In genomic region chr21:42124826-42125570, GRCh38 we compare ENCODE assay signal across 22 cellular contexts. TPM values are rescaled to one million over a fixed set of nuclear protein-coding genes. Genes with fewer than 3 reads are reported as not detected.
DNase-seq lines count a peak whose midpoint lies in the region; ATAC-seq, FAIRE-seq and TF ChIP-seq lines count a peak whose summit lies in the region.
"Had no signal": no experiment of that assay in that cellular context is flagged by ENCODE, and none has a peak within 500 bp of the region (broad histone marks: within the 10 kb centered on the region; RNA-seq: fewer than 3 reads in every experiment).

No MANE protein-coding gene starts in this region.

- H4K8ac ChIP-seq in H1 (ENCODE audit: extremely low read depth, insufficient read depth, low read length): peak overlapping the region; percentile 53

- H4K5ac ChIP-seq in H1 (ENCODE audit: insufficient read length, low read depth, low read length): no peak overlapping the region

- no peak overlapping the region for H3K18ac ChIP-seq in H1 (ENCODE audit: extremely low read depth, low read length)

- H4K20me1 ChIP-seq in OCI-LY1 (ENCODE audit: insufficient read depth, low read length): no peaks in the 10 kb centered on the region
- peaks cover 0 to 6% of the 10 kb centered on the region in 2 experiments for H4K20me1 ChIP-seq in H1 (replicated peaks in 1 of 2; ENCODE audit: control insufficient read depth in 1 of 2, insufficient read depth in 2 of 2, low read length in 2 of 2)

- H3K4me2 ChIP-seq in OCI-LY1 (ENCODE audit: low read length) (peak overlapping the region; percentile 82), H1 (ENCODE audit: insufficient read depth in 1 of 2, low read depth in 2 of 2, low read length in 2 of 2) (no peak overlapping the region)
- H3K4me2 ChIP-seq: GM23338 had no signal

- ATAC-seq in GM18861 (IDR thresholded peaks at IDR 0.05; ENCODE audit: unreplicated experiment) (no peak), HG03025 (IDR thresholded peaks at IDR 0.05; ENCODE audit: low FRiP score, unreplicated experiment) (no peak)
- ATAC-seq: CD8-positive, alpha-beta T cell had no signal

- no peak overlapping the region for H3K56ac ChIP-seq in H1 (replicated peaks; ENCODE audit: insufficient read length, low read depth, low read length)

- CTCF ChIA-PET in H1 (lab: Charles Lee; ENCODE audit: partially characterized antibody): interaction anchor here (0.8 to 2.2 kb wide), 19 partner anchors 8 to 482 kb away, joined by 3 to 12 read pairs (median 4); no protein-coding TSS in a partner anchor

- H3K9me2 ChIP-seq in OCI-LY1 (ENCODE audit: low read depth, low read length): no peaks in the 10 kb centered on the region

- H3K4ac ChIP-seq in H1 (replicated peaks; ENCODE audit: insufficient read length, low read depth, low read length): no peak overlapping the region

- H3K9me3 ChIP-seq in OCI-LY1 (ENCODE audit: low read length) (no peaks in the 10 kb centered on the region), H1 (ENCODE audit: insufficient read depth in 2 of 2, low read depth in 1 of 2, low read length in 1 of 2) (no peaks in the 10 kb centered on the region)

- H3K23me2 ChIP-seq in H1 (ENCODE audit: low read depth, low read length): peaks cover 3% of the 10 kb centered on the region; the same call in 1 of the 2 replicates

- H3K9ac ChIP-seq in OCI-LY1 (ENCODE audit: low read length): peak overlapping the region; percentile 48; the same call in 1 of the 2 replicates
- H3K9ac ChIP-seq in H1 (replicated peaks in 1 of 4; ENCODE audit: extremely low read depth in 1 of 4, low read depth in 3 of 4, low read length in 3 of 4): no peak overlapping the region

- peak; percentile 15 for DNase-seq in NCI-H345 (lab: John Stamatoyannopoulos, UW)
- DNase-seq in NCI-H345 treated with DMSO at 0.1 percent for 48 hours (lab: John Stamatoyannopoulos, UW; ENCODE audit: unreplicated experiment): no peak
- no peak for DNase-seq in H1 (ENCODE audit: low read depth in 1 of 2, low spot score in 2 of 2)
- no peak for DNase-seq in HuH-7.5 (ENCODE audit: low spot score)
- DNase-seq in dermis blood vessel endothelial cell: no peak
- DNase-seq: C1 segment of cervical spinal cord; CD8-positive, alpha-beta T cell; NCI-H1436; NCI-H187 treated with DMSO at 0.1 percent for 48 hours; NCI-H2227 treated with DMSO at 0.1 percent for 48 hours; SW 1271 had no signal

- H2BK5ac ChIP-seq in H1 (ENCODE audit: low read depth, low read length): no peak overlapping the region

- 0 out of 2 replicates have a peak overlapping the region, but pooled peaks have one; percentile 32 for H2BK20ac ChIP-seq in H1 (ENCODE audit: low read length)

- WGBS in H1 (ENCODE audit: extremely low coverage in 1 of 2, insufficient coverage in 1 of 2, insufficient read length in 1 of 2, insufficient replicate concordance in 2 of 2, low coverage in 1 of 2, low lambda C conversion rate in 2 of 2, missing lambda C conversion rate in 1 of 2), 2 experiments: 86% methylated on average over 19 of the region's 19 CpGs; no CpG with 5 or more reads in 1 of the 2 experiments

- TF ChIP-seq EP300 in H1 (IDR thresholded peaks at IDR 0.05; ENCODE audit: borderline replicate concordance in 1 of 2, low read depth in 2 of 2, low read length in 2 of 2): no peak

- H3K36me3 ChIP-seq in OCI-LY1 (ENCODE audit: insufficient read depth, low read length): peaks cover 56% of the 10 kb centered on the region
- no peaks in the 10 kb centered on the region; a peak in 1 of 8 replicates for H3K36me3 ChIP-seq in H1 (ENCODE audit: control insufficient read depth in 2 of 4, insufficient read depth in 4 of 4, low read length in 3 of 4)

- no peaks in the 10 kb centered on the region for H3F3A ChIP-seq in OCI-LY1 (ENCODE audit: insufficient read depth, low read length)

- POLR2A ChIA-PET in H1 (lab: Charles Lee; ENCODE audit: partially characterized antibody): interaction anchor here (0.9 kb wide), 1 partner anchor 8 kb away, joined by 3 read pairs; no protein-coding TSS in a partner anchor

- peak overlapping the region; percentile 84 for H3K27ac ChIP-seq in OCI-LY1 (ENCODE audit: low read depth, low read length, poor library complexity, severe bottlenecking)
- no peak overlapping the region for H3K27ac ChIP-seq in H1 (ENCODE audit: low read depth, low read length)
- H3K27ac ChIP-seq: 22Rv1, SK-N-MC had no signal

- H2BK12ac ChIP-seq in H1 (ENCODE audit: low read depth, low read length): peak overlapping the region; percentile 68; the same call in 1 of the 2 replicates

- no peak for TF ChIP-seq POLR2A in H1 (IDR thresholded peaks at IDR 0.05; ENCODE audit: control extremely low read depth in 1 of 2, low read depth in 2 of 2, low read length in 2 of 2)

- FAIRE-seq in H1 (lab: Jason Lieb, UNC): no peak
- FAIRE-seq: G401.6, GM12892 had no signal

- no peaks in the 10 kb centered on the region for H3K79me2 ChIP-seq in OCI-LY1 (ENCODE audit: insufficient read depth, low read length)
- no peaks in the 10 kb centered on the region for H3K79me2 ChIP-seq in H1 (ENCODE audit: control insufficient read depth in 1 of 2, insufficient read depth in 2 of 2, low read length in 2 of 2)

- H4K91ac ChIP-seq in H1 (replicated peaks; ENCODE audit: insufficient read length, low read length): no peak overlapping the region

- no peak for TF ChIP-seq RAD21 in H1 (IDR thresholded peaks at IDR 0.05 in 1 of 2, conservative IDR thresholded peaks at IDR 0.05 in 1 of 2; ENCODE audit: low read depth in 2 of 2, low read length in 2 of 2)

- H2AFZ ChIP-seq in OCI-LY1 (ENCODE audit: low read length) (no peak overlapping the region), H1 (ENCODE audit: low read length) (no peak overlapping the region)

- H3K4me1 ChIP-seq in OCI-LY1 (ENCODE audit: insufficient read depth, low read length, severe bottlenecking) (peaks cover 100% of the 10 kb centered on the region), H1 (replicated peaks in 1 of 4; ENCODE audit: control insufficient read depth in 3 of 4, insufficient read depth in 4 of 4, low read length in 3 of 4) (peaks cover 0 to 6% (median 4%) of the 10 kb centered on the region in 4 experiments; a peak in 4 of 7 replicates)

- no peak overlapping the region for H2BK15ac ChIP-seq in H1 (ENCODE audit: low read length)

- H2BK120ac ChIP-seq in H1 (replicated peaks; ENCODE audit: low read depth, low read length): no peak overlapping the region

- no peak for TF ChIP-seq CTCF in OCI-LY1 (IDR thresholded peaks at IDR 0.05; ENCODE audit: low read length)
- TF ChIP-seq CTCF in H1 (IDR thresholded peaks at IDR 0.05; ENCODE audit: control extremely low read depth in 1 of 3, insufficient read depth in 1 of 3, low read depth in 1 of 3, low read length in 3 of 3): no peak

- no peak overlapping the region for H3K23ac ChIP-seq in H1 (ENCODE audit: insufficient read length)

- H3K79me1 ChIP-seq in H1 (ENCODE audit: low read depth, low read length): no peaks in the 10 kb centered on the region

- H2AK5ac ChIP-seq in H1 (ENCODE audit: low read depth, low read length): no peak overlapping the region

- H3K4me3 ChIP-seq in OCI-LY1 (ENCODE audit: low read depth, low read length, poor library complexity, severe bottlenecking): peak overlapping the region; percentile 69
- no peak overlapping the region for H3K4me3 ChIP-seq in H1 (ENCODE audit: extremely low read depth in 1 of 4, insufficient read depth in 2 of 4, low read depth in 3 of 4, low read length in 4 of 4)
- H3K4me3 ChIP-seq: GM23338, K562, SK-N-MC had no signal

- no peaks in the 10 kb centered on the region for H3K27me3 ChIP-seq in OCI-LY1 (ENCODE audit: insufficient read depth, low read length)
- no peaks in the 10 kb centered on the region for H3K27me3 ChIP-seq in H1 (replicated peaks in 1 of 4; ENCODE audit: control insufficient read depth in 3 of 4, extremely low read depth in 1 of 4, insufficient read depth in 3 of 4, low read length in 3 of 4)

- no peak overlapping the region for H3K14ac ChIP-seq in H1 (ENCODE audit: insufficient read length)

TF ChIP-seq in H1, 55 proteins besides CTCF, POLR2A, EP300 and RAD21 (continues in another document):
- TF ChIP-seq RNF2 (IDR thresholded peaks at IDR 0.05; ENCODE audit: borderline replicate concordance, low read depth, low read length, missing control alignments, poor library complexity, severe bottlenecking) (no peak), TEAD4 (IDR thresholded peaks at IDR 0.05; ENCODE audit: low read depth, low read length) (no peak), HDAC2 (IDR thresholded peaks at IDR 0.05; ENCODE audit: borderline replicate concordance in 1 of 2, low read depth in 2 of 2, low read length in 2 of 2) (no peak), CHD2 (IDR thresholded peaks at IDR 0.05; ENCODE audit: low read length) (no peak), BCL11A (IDR thresholded peaks at IDR 0.05; ENCODE audit: low read depth in 2 of 2, low read length in 2 of 2) (no peak), JUN (IDR thresholded peaks at IDR 0.05; ENCODE audit: low read depth, low read length) (no peak), SAP30 (IDR thresholded peaks at IDR 0.05; ENCODE audit: insufficient read depth, insufficient replicate concordance, low read length) (no peak), SP2 (IDR thresholded peaks at IDR 0.05; ENCODE audit: low read length) (no peak), SRF (IDR thresholded peaks at IDR 0.05; ENCODE audit: low read depth, low read length) (no peak), PHF8 (conservative IDR thresholded peaks at IDR 0.05; ENCODE audit: low read depth, low read length) (no peak), EGR1 (IDR thresholded peaks at IDR 0.05; ENCODE audit: borderline replicate concordance, low read depth, low read length) (no peak), POLR2AphosphoS5 (IDR thresholded peaks at IDR 0.05; ENCODE audit: low read depth, low read length) (no peak), TCF12 (IDR thresholded peaks at IDR 0.05; ENCODE audit: low read depth, low read length) (no peak), GABPA (IDR thresholded peaks at IDR 0.05; ENCODE audit: borderline replicate concordance, insufficient read depth, low read length) (no peak), YY1 (IDR thresholded peaks at IDR 0.05; ENCODE audit: low read depth, low read length) (no peak)

RNA-seq across cellular contexts. Expression of gene UMODL1, which starts 53.9 kb away (rescaled TPM):
- total RNA-seq in H1 (2021; fragmentation: NEBNext Ultra II Directional; extraction: Animal tissue kit (Norgen Biotek cat#: 25700)): not detected in 2 replicates
- polyA plus RNA-seq in H1 (2011; rRNA removed): 0.02 TPM in 1 of 2 replicates, not detected in the other
- polyA plus RNA-seq in H1 (2011; cell fraction: cytosol; rRNA removed): not detected
- not detected for polyA plus RNA-seq in H1 (2011; cell fraction: nucleus; rRNA removed)
- polyA plus RNA-seq in H1 (2012, experiment 1 of 2): not detected in 4 replicates
- not detected for polyA plus RNA-seq in H1 (2012, experiment 2 of 2)
- polyA plus RNA-seq in H1 (2013, experiment 1 of 2): not detected
- polyA plus RNA-seq in H1 (2013, experiment 2 of 2): not detected
- polyA minus RNA-seq in H1 (2011; rRNA and poly(A)+ RNA removed): not detected in 2 replicates
- polyA minus RNA-seq in H1 (2011; cell fraction: cytosol; rRNA and poly(A)+ RNA removed): not detected
- not detected for polyA minus RNA-seq in H1 (2011; cell fraction: nucleus; rRNA and poly(A)+ RNA removed)
- total RNA-seq in dermis blood vessel endothelial cell: not detected in 2 replicates
- total RNA-seq: GM23338, K562, PC-3, RPMI7951 had no signal
- polyA plus RNA-seq: GM23338, K562 had no signal
